Comparison of ENCODE assay signal across 8 cellular contexts in the genomic region with DNA sequence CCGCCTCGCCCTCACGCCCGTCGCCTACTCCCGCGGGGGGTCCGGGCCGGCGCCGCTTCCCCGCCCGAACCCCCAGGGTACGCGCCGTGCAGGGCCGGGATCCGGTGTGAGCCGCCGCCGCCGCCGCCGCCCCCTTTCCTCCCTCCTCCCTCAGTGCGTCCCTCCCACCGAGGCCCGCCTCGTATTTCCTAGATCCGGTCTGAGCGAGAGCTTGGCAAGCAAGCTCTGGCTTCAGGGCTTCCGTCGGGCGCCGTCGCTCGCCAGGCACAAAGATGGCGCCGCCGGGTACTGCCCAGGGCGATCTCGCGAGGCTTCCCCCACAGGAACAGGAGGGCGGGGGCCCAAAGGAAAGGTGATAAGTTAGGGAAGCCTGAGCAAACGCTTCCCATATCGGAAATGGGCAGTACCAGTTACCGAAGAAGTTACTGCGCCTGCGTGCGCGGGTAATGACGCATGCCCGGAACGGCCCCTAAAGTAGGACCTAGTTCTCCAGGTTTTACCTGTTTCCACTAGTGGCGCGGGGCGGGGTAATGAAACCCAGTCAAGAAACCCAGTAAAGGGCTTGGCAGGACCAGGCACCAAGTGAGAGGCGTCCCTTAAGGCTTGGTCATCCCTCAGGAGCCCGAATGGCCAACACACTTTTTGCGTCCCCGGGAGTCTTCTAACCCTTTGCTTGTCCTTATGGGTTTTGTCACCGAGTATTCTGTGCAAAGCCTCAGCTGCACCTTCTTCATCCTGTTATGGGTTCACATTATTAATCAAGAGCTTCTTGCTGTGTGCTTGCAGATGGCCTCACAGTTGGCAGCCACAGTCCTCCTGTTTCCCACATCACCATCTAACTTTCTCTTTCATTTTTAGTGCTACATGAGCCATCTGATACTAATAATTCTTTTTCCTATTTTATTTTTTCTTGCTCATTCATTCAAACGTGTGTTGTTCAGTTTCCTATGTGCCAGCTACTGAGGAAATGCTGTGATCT. TPM values are rescaled to one million over a fixed set of nuclear protein-coding genes. Genes with fewer than 3 reads are reported as not detected.
DNase-seq lines count a peak whose midpoint lies in the region; ATAC-seq and TF ChIP-seq lines count a peak whose summit lies in the region.

A gene with protein sequence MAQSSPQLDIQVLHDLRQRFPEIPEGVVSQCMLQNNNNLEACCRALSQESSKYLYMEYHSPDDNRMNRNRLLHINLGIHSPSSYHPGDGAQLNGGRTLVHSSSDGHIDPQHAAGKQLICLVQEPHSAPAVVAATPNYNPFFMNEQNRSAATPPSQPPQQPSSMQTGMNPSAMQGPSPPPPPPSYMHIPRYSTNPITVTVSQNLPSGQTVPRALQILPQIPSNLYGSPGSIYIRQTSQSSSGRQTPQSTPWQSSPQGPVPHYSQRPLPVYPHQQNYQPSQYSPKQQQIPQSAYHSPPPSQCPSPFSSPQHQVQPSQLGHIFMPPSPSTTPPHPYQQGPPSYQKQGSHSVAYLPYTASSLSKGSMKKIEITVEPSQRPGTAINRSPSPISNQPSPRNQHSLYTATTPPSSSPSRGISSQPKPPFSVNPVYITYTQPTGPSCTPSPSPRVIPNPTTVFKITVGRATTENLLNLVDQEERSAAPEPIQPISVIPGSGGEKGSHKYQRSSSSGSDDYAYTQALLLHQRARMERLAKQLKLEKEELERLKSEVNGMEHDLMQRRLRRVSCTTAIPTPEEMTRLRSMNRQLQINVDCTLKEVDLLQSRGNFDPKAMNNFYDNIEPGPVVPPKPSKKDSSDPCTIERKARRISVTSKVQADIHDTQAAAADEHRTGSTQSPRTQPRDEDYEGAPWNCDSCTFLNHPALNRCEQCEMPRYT (minus strand): TSS at position 108 of the 979 bp plus-strand sequence. CDS start 29,666 bp downstream, outside the sequence.

- no peaks in the 10 kb centered on the region for H3K9me3 Mint-ChIP-seq in activated T-cell treated with anti-CD3 and anti-CD28 coated beads, Interleukin-2, amount 50 U/mL, for 4 hours

- no peak for TF ChIP-seq CTCF in Panc1 (IDR thresholded peaks at IDR 0.05)

- peaks cover 6% of the 10 kb centered on the region for H3K36me3 Mint-ChIP-seq in activated T-cell treated with anti-CD3 and anti-CD28 coated beads, Interleukin-2, amount 50 U/mL, for 4 hours (ENCODE audit: insufficient read depth)

- no peaks in the 10 kb centered on the region for H3K9me3 ChIP-seq in Panc1 (ENCODE audit: control insufficient read depth, insufficient read depth, low read depth, low read length)
- no peaks in the 10 kb centered on the region for H3K9me3 ChIP-seq in esophagus (ENCODE audit: control insufficient read depth in 2 of 2, insufficient read depth in 1 of 2, low read depth in 1 of 2, low read length in 1 of 2)
- H3K9me3 ChIP-seq in mucosa of stomach (ENCODE audit: control insufficient read depth, low read length): no peaks in the 10 kb centered on the region

- CTCF ChIA-PET in Panc1 (lab: Charles Lee): no interaction called here

- in situ Hi-C loops in Panc1 (cut with HindIII; ENCODE audit: low pct_unique_long_range_greater_than_20kb, low sequenced_read_pairs): no loop called here

- BruUV-seq in Panc1 (replicated peaks; lab: Mats Ljungman, UMichigan): no TSS peak

- H3K4me3 ChIP-seq in Panc1 (ENCODE audit: low read depth in 2 of 2, low read length in 2 of 2) (peak within 1 kb of the TSS; percentile 57 to 66), esophagus (ENCODE audit: low read depth in 1 of 2, low read length in 2 of 2) (peak within 1 kb of the TSS; percentile 65 to 79), mucosa of stomach (ENCODE audit: low read length) (peak within 1 kb of the TSS; percentile 58)

- WGBS in esophagus, 2 donors: 0 to 27% methylated on average over 52 to 59 of the region's 62 CpGs

- H3K4me1 ChIP-seq in Panc1 (ENCODE audit: control insufficient read depth, insufficient read depth, low read length): no peaks in the 10 kb centered on the region; the same call in 1 of the 2 replicates
- peaks cover 0 to 7% of the 10 kb centered on the region in 2 donors for H3K4me1 ChIP-seq in esophagus (ENCODE audit: control insufficient read depth in 2 of 2, insufficient read depth in 2 of 2, low read length in 1 of 2)
- peaks cover 15% of the 10 kb centered on the region for H3K4me1 ChIP-seq in mucosa of stomach (ENCODE audit: control insufficient read depth, insufficient read depth, low read length)

- peaks cover 37% of the 10 kb centered on the region for H3K4me1 Mint-ChIP-seq in activated T-cell treated with anti-CD3 and anti-CD28 coated beads, Interleukin-2, amount 50 U/mL, for 4 hours (ENCODE audit: low read depth)

- POLR2A ChIA-PET in Panc1 (lab: Charles Lee): no interaction called here

- H3K36me3 ChIP-seq in Panc1 (ENCODE audit: control insufficient read depth, insufficient read depth, low read length) (no peaks in the 10 kb centered on the region), esophagus (ENCODE audit: control insufficient read depth in 2 of 2, insufficient read depth in 2 of 2, low read length in 1 of 2) (no peaks in the 10 kb centered on the region), mucosa of stomach (ENCODE audit: control insufficient read depth, insufficient read depth, low read length) (no peaks in the 10 kb centered on the region)

- H3K9ac ChIP-seq in mucosa of stomach (ENCODE audit: low read length): peak within 1 kb of the TSS; percentile 69

- peak within 1 kb of the TSS; percentile 87 for H3K4me3 Mint-ChIP-seq in activated T-cell treated with anti-CD3 and anti-CD28 coated beads, Interleukin-2, amount 50 U/mL, for 4 hours

- no peaks in the 10 kb centered on the region for H3K27me3 ChIP-seq in Panc1 (ENCODE audit: control insufficient read depth, insufficient read depth, low read length)
- no peaks in the 10 kb centered on the region for H3K27me3 ChIP-seq in esophagus (ENCODE audit: control insufficient read depth in 1 of 2, insufficient read depth in 2 of 2, low read length in 2 of 2)
- H3K27me3 ChIP-seq in mucosa of stomach (ENCODE audit: control insufficient read depth, insufficient read depth, low read length): no peaks in the 10 kb centered on the region

- ATAC-seq in GM21723 (IDR thresholded peaks at IDR 0.05; ENCODE audit: unreplicated experiment) (peak; percentile 90), Panc1 (peak; percentile 98)
- peak; percentile 88 to 93 for ATAC-seq in activated T-cell treated with anti-CD3 and anti-CD28 coated beads, Interleukin-2, amount 50 U/mL, for 4 hours

- intact Hi-C loops in Panc1 (cut with micrococcal nuclease; ENCODE audit: unreplicated experiment): no loop called here

- DNase-seq in DMS53 (lab: John Stamatoyannopoulos, UW): peak; percentile 99
- DNase-seq in KG1 (lab: John Stamatoyannopoulos, UW): peak; percentile 55
- DNase-seq in Panc1 (ENCODE audit: low read depth, low spot score): peak; percentile 63
- peak; percentile 90 for DNase-seq in activated T-cell treated with anti-CD3 and anti-CD28 coated beads, Interleukin-2, amount 50 U/mL, for 4 hours
- DNase-seq in stimulated activated CD8-positive, alpha-beta memory T cell treated with anti-CD3 and anti-CD28 coated beads, Interleukin-7, amount 100 ng/mL, for 1 hour (ENCODE audit: low read depth in 2 of 2): peak; percentile 80 to 82

- no peaks in the 10 kb centered on the region for H3K27me3 Mint-ChIP-seq in activated T-cell treated with anti-CD3 and anti-CD28 coated beads, Interleukin-2, amount 50 U/mL, for 4 hours (ENCODE audit: low read depth)

- H3K27ac ChIP-seq in Panc1 (ENCODE audit: low read length) (peak within 1 kb of the TSS; percentile 70), esophagus (ENCODE audit: low read depth in 2 of 2, low read length in 1 of 2) (peak within 1 kb of the TSS; percentile 88)

RNA-seq across cellular contexts. Expression of the gene that starts here (rescaled TPM):
- total RNA-seq in Panc1 (2021; ENCODE audit: unreplicated experiment): 7.7 TPM
- polyA plus RNA-seq in Panc1 (2012; ENCODE audit: insufficient read length): 4.5 TPM
- total RNA-seq in activated T-cell treated with anti-CD3 and anti-CD28 coated beads, Interleukin-2, amount 50 U/mL, for 4 hours: 10 to 100 TPM; 18.1 to 22.0 (median 19.3) TPM
- 10 to 100 TPM; 10.9 to 13.2 TPM for polyA plus RNA-seq in esophagus

Comparison
In these comparisons a context has a peak if more than half of its experiments do, and no peak if none do; other contexts are left out.
1. Peak in every context shown above with its lines: DNase-seq, ATAC-seq, H3K4me3 ChIP-seq and H3K27ac ChIP-seq.